ENCODE assay signal across 1 cellular context in the genomic region with DNA sequence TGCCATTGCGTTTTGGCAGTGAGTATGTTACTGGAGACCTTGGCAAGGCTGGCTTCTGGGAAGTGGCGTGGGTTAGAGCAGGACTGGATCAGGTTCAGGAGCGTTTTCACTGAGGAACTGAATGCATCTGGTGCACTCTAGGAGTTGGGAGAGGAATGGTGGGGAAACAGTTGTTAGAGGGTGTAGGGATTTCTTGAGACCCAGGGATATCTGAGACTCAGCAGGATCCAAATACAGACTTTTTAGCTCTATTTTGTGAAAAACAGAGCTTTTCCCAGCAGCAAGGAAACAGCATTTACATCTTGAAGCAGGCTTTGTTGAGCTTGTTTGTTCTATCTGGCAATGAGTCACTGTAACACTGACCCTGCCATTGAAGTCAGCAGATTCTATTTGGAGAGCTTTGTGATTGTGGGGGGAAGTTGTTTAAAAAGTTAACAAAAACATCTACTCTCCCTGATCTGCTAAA.
TF ChIP-seq lines count a peak whose summit lies in the region.

No MANE protein-coding gene starts in this region.

TF ChIP-seq in HepG2, 621 proteins besides CTCF, POLR2A, EP300 and RAD21 (continued from another document and continues in another):
- TF ChIP-seq ARID3A (IDR thresholded peaks at IDR 0.05; ENCODE audit: low read depth, low read length) (no peak), ZNF879 (CRISPR knock-in tag; IDR thresholded peaks at IDR 0.05) (no peak), ZNF547 (CRISPR knock-in tag; IDR thresholded peaks at IDR 0.05) (no peak; the same call in 1 of the 2 replicates), E2F2 (CRISPR knock-in tag; IDR thresholded peaks at IDR 0.05; ENCODE audit: borderline replicate concordance) (no peak), ZNF788 (CRISPR knock-in tag; IDR thresholded peaks at IDR 0.05; ENCODE audit: borderline replicate concordance) (peak; percentile 21; the same call in 1 of the 2 replicates), CCAR2 (optimal IDR thresholded peaks at IDR 0.05; ENCODE audit: low read depth, low read length) (no peak), MTERF4 (CRISPR knock-in tag; IDR thresholded peaks at IDR 0.05) (no peak), ISL2 (CRISPR knock-in tag; IDR thresholded peaks at IDR 0.05) (peak; percentile 65; the same call in 1 of the 2 replicates), ZNF530 (CRISPR knock-in tag; IDR thresholded peaks at IDR 0.05; ENCODE audit: low read depth) (no peak), GTF3A (CRISPR knock-in tag; conservative IDR thresholded peaks at IDR 0.05) (no peak), PRDM10 (CRISPR knock-in tag; IDR thresholded peaks at IDR 0.05; ENCODE audit: low read depth) (no peak), ZFP37 (CRISPR knock-in tag; IDR thresholded peaks at IDR 0.05; ENCODE audit: borderline replicate concordance) (no peak), SIN3A (IDR thresholded peaks at IDR 0.05; ENCODE audit: borderline replicate concordance, low read depth, low read length) (no peak), KAT8 (CRISPR knock-in tag; IDR thresholded peaks at IDR 0.05) (no peak), SNAPC2 (CRISPR knock-in tag; IDR thresholded peaks at IDR 0.05) (no peak), CBX5 (CRISPR knock-in tag; IDR thresholded peaks at IDR 0.05; ENCODE audit: borderline replicate concordance) (no peak), U2AF1 (optimal IDR thresholded peaks at IDR 0.05; ENCODE audit: low read depth, low read length) (no peak), JUND (CRISPR knock-in tag; IDR thresholded peaks at IDR 0.05) (0 out of 2 replicates have a peak, but pooled peaks have one; percentile 30), SMAD9 (CRISPR knock-in tag; IDR thresholded peaks at IDR 0.05) (no peak), ZNF101 (CRISPR knock-in tag; IDR thresholded peaks at IDR 0.05; ENCODE audit: borderline replicate concordance, low read depth) (no peak), ZNF878 (CRISPR knock-in tag; IDR thresholded peaks at IDR 0.05) (peak; percentile 54; the same call in 1 of the 2 replicates), RBM22 (optimal IDR thresholded peaks at IDR 0.05; ENCODE audit: low read length) (no peak), MBNL3 (CRISPR knock-in tag; conservative IDR thresholded peaks at IDR 0.05) (no peak), HNRNPK (IDR thresholded peaks at IDR 0.05; ENCODE audit: low read depth, low read length, poor library complexity, severe bottlenecking) (no peak), MAFK (conservative IDR thresholded peaks at IDR 0.05 in 1 of 2, IDR thresholded peaks at IDR 0.05 in 1 of 2; ENCODE audit: low read length in 2 of 2) (peak; percentile 24 to 35; a peak in 3 of 4 replicates), ZNF772 (CRISPR knock-in tag; IDR thresholded peaks at IDR 0.05) (no peak), SMARCC2 (IDR thresholded peaks at IDR 0.05) (no peak)
- TF ChIP-seq, protein P1, sequence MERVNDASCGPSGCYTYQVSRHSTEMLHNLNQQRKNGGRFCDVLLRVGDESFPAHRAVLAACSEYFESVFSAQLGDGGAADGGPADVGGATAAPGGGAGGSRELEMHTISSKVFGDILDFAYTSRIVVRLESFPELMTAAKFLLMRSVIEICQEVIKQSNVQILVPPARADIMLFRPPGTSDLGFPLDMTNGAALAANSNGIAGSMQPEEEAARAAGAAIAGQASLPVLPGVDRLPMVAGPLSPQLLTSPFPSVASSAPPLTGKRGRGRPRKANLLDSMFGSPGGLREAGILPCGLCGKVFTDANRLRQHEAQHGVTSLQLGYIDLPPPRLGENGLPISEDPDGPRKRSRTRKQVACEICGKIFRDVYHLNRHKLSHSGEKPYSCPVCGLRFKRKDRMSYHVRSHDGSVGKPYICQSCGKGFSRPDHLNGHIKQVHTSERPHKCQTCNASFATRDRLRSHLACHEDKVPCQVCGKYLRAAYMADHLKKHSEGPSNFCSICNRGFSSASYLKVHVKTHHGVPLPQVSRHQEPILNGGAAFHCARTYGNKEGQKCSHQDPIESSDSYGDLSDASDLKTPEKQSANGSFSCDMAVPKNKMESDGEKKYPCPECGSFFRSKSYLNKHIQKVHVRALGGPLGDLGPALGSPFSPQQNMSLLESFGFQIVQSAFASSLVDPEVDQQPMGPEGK (CRISPR knock-in tag; IDR thresholded peaks at IDR 0.05) = 0 out of 2 replicates have a peak, but pooled peaks have one; percentile 22
- TF ChIP-seq, protein P2, sequence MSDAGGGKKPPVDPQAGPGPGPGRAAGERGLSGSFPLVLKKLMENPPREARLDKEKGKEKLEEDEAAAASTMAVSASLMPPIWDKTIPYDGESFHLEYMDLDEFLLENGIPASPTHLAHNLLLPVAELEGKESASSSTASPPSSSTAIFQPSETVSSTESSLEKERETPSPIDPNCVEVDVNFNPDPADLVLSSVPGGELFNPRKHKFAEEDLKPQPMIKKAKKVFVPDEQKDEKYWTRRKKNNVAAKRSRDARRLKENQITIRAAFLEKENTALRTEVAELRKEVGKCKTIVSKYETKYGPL (CRISPR knock-in tag; IDR thresholded peaks at IDR 0.05) = no peak
- TF ChIP-seq, protein P3, sequence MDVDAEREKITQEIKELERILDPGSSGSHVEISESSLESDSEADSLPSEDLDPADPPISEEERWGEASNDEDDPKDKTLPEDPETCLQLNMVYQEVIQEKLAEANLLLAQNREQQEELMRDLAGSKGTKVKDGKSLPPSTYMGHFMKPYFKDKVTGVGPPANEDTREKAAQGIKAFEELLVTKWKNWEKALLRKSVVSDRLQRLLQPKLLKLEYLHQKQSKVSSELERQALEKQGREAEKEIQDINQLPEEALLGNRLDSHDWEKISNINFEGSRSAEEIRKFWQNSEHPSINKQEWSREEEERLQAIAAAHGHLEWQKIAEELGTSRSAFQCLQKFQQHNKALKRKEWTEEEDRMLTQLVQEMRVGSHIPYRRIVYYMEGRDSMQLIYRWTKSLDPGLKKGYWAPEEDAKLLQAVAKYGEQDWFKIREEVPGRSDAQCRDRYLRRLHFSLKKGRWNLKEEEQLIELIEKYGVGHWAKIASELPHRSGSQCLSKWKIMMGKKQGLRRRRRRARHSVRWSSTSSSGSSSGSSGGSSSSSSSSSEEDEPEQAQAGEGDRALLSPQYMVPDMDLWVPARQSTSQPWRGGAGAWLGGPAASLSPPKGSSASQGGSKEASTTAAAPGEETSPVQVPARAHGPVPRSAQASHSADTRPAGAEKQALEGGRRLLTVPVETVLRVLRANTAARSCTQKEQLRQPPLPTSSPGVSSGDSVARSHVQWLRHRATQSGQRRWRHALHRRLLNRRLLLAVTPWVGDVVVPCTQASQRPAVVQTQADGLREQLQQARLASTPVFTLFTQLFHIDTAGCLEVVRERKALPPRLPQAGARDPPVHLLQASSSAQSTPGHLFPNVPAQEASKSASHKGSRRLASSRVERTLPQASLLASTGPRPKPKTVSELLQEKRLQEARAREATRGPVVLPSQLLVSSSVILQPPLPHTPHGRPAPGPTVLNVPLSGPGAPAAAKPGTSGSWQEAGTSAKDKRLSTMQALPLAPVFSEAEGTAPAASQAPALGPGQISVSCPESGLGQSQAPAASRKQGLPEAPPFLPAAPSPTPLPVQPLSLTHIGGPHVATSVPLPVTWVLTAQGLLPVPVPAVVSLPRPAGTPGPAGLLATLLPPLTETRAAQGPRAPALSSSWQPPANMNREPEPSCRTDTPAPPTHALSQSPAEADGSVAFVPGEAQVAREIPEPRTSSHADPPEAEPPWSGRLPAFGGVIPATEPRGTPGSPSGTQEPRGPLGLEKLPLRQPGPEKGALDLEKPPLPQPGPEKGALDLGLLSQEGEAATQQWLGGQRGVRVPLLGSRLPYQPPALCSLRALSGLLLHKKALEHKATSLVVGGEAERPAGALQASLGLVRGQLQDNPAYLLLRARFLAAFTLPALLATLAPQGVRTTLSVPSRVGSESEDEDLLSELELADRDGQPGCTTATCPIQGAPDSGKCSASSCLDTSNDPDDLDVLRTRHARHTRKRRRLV (CRISPR knock-in tag; IDR thresholded peaks at IDR 0.05) = no peak
- TF ChIP-seq, protein P4, sequence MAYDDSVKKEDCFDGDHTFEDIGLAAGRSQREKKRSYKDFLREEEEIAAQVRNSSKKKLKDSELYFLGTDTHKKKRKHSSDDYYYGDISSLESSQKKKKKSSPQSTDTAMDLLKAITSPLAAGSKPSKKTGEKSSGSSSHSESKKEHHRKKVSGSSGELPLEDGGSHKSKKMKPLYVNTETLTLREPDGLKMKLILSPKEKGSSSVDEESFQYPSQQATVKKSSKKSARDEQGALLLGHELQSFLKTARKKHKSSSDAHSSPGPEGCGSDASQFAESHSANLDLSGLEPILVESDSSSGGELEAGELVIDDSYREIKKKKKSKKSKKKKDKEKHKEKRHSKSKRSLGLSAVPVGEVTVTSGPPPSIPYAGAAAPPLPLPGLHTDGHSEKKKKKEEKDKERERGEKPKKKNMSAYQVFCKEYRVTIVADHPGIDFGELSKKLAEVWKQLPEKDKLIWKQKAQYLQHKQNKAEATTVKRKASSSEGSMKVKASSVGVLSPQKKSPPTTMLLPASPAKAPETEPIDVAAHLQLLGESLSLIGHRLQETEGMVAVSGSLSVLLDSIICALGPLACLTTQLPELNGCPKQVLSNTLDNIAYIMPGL (CRISPR knock-in tag; IDR thresholded peaks at IDR 0.05; ENCODE audit: borderline replicate concordance in 1 of 2, low read depth in 1 of 2) = 0 out of 4 replicates have a peak, but pooled peaks of 1 of the 2 experiments have one; percentile 11
- TF ChIP-seq, protein P5, sequence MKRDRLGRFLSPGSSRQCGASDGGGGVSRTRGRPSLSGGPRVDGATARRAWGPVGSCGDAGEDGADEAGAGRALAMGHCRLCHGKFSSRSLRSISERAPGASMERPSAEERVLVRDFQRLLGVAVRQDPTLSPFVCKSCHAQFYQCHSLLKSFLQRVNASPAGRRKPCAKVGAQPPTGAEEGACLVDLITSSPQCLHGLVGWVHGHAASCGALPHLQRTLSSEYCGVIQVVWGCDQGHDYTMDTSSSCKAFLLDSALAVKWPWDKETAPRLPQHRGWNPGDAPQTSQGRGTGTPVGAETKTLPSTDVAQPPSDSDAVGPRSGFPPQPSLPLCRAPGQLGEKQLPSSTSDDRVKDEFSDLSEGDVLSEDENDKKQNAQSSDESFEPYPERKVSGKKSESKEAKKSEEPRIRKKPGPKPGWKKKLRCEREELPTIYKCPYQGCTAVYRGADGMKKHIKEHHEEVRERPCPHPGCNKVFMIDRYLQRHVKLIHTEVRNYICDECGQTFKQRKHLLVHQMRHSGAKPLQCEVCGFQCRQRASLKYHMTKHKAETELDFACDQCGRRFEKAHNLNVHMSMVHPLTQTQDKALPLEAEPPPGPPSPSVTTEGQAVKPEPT (CRISPR knock-in tag; IDR thresholded peaks at IDR 0.05; ENCODE audit: low read depth) = no peak
